8 cellular contexts compared by ENCODE assay signal in the genomic region with DNA sequence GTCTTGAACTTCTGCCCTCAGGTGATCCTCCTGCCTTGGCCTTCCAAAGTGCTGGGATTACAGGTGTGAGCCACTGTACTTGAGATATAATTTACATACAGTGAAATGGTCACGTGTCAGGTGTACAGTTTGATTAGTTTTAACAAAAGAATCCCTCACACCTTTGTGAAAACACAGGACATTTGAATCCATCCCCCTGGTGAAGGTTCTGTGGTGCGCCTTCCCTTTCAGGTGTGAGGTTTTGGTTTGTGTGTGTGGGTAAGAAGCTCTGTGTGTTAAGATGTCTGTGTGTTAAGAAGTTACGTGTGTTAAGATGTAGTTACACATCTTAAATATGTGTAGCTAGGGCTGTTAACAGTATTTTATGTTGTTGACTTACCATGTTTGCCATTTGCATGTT. TPM values are rescaled to one million over a fixed set of nuclear protein-coding genes. Genes with fewer than 3 reads are reported as not detected.
DNase-seq lines count a peak whose midpoint lies in the region; ATAC-seq and TF ChIP-seq lines count a peak whose summit lies in the region.

No MANE protein-coding gene starts in this region.

- POLR2A ChIA-PET in PC-9 (lab: Charles Lee; ENCODE audit: unreplicated experiment), result interaction anchor here (0.7 kb wide), 1 partner anchor 21 kb away, joined by 5 read pairs; no protein-coding TSS in a partner anchor

- peaks cover 82% of the 10 kb centered on the region for H3K4me1 ChIP-seq in DOHH2 (ENCODE audit: control insufficient read depth, low read length)
- peaks cover 37% of the 10 kb centered on the region for H3K4me1 ChIP-seq in PC-9 (replicated peaks; ENCODE audit: insufficient read depth)
- peaks cover 9% of the 10 kb centered on the region for H3K4me1 ChIP-seq in endodermal cell (ENCODE audit: control insufficient read depth, insufficient read depth, low read length)

- H3K9me3 Mint-ChIP-seq in endodermal cell, result no peaks in the 10 kb centered on the region
- H3K9me3 Mint-ChIP-seq in progenitor cell of endocrine pancreas (ENCODE audit: low read depth), result no peaks in the 10 kb centered on the region

- no TSS peak for BruUV-seq in PC-9 (replicated peaks; lab: Mats Ljungman, UMichigan)

- WGBS in endodermal cell (ENCODE audit: insufficient coverage in 1 of 2, insufficient read length in 1 of 2), 2 experiments, result 89 to 90% methylated on average over 2 to 3 of the region's 3 CpGs

- H3K4me3 ChIP-seq in DOHH2 (ENCODE audit: low read length), result peak overlapping the region; percentile 85
- H3K4me3 ChIP-seq in PC-9, result no peak overlapping the region
- H3K4me3 ChIP-seq in endodermal cell (ENCODE audit: low read length), result no peak overlapping the region
- no peak overlapping the region for H3K4me3 ChIP-seq in WERI-Rb-1 (ENCODE audit: low read depth, low read length)

- H3K4me3 Mint-ChIP-seq in endodermal cell (no peak overlapping the region), progenitor cell of endocrine pancreas (ENCODE audit: low read depth) (no peak overlapping the region)

- H4K20me1 ChIP-seq in DOHH2 (ENCODE audit: control insufficient read depth, insufficient read depth, low read depth, low read length) (peaks cover 14% of the 10 kb centered on the region), PC-9 (ENCODE audit: insufficient read depth) (no peaks in the 10 kb centered on the region)

- intact Hi-C loops in PC-9 (cut with micrococcal nuclease; ENCODE audit: unreplicated experiment), result loop anchor here (1.0 to 2.0 kb wide), 2 partner anchors 45 to 56 kb away; no protein-coding TSS in a partner anchor

- H3K27ac Mint-ChIP-seq in endodermal cell (peak overlapping the region; percentile 67), progenitor cell of endocrine pancreas (peak overlapping the region; percentile 57)

- H3K9me2 ChIP-seq in DOHH2 (replicated peaks; ENCODE audit: control insufficient read depth, low read length), result no peaks in the 10 kb centered on the region
- H3K9me2 ChIP-seq in PC-9 (ENCODE audit: insufficient read depth), result no peaks in the 10 kb centered on the region

- CTCF ChIA-PET in PC-9 (lab: Charles Lee), result interaction anchor here (1.4 kb wide), 1 partner anchor 56 kb away, joined by 3 read pairs; no protein-coding TSS in a partner anchor

- peak overlapping the region; percentile 98 for H3K4me2 ChIP-seq in DOHH2 (ENCODE audit: low read length)
- peak overlapping the region; percentile 53; the same call in 1 of the 2 replicates for H3K4me2 ChIP-seq in PC-9

- ATAC-seq in GM18909 (IDR thresholded peaks at IDR 0.05; ENCODE audit: poor library complexity, unreplicated experiment), result no peak

- H3K27ac ChIP-seq in DOHH2 (ENCODE audit: low read depth, low read length) (peak overlapping the region; percentile 91), PC-9 (peak overlapping the region; percentile 25; the same call in 1 of the 2 replicates), endodermal cell (ENCODE audit: low read depth, low read length) (no peak overlapping the region), WERI-Rb-1 (no peak overlapping the region)

- DNase-seq in PC-9 (no peak), endodermal cell (no peak), progenitor cell of endocrine pancreas (ENCODE audit: low spot score, unreplicated experiment) (no peak), NCI-H2029 (lab: John Stamatoyannopoulos, UW) (no peak), NCI-H2196 treated with DMSO at 0.1 percent for 48 hours (lab: John Stamatoyannopoulos, UW; ENCODE audit: unreplicated experiment) (no peak), WERI-Rb-1 (no peak)

- peaks cover 90% of the 10 kb centered on the region for H3K36me3 ChIP-seq in DOHH2 (ENCODE audit: control insufficient read depth, low read length)
- H3K36me3 ChIP-seq in PC-9 (ENCODE audit: low read depth), result peaks cover 19% of the 10 kb centered on the region; the same call in 1 of the 2 replicates
- H3K36me3 ChIP-seq in endodermal cell (ENCODE audit: control insufficient read depth, insufficient read depth, low read length), result peaks cover 47% of the 10 kb centered on the region
- peaks cover 60% of the 10 kb centered on the region for H3K36me3 ChIP-seq in WERI-Rb-1

- H3F3A ChIP-seq in DOHH2 (ENCODE audit: control insufficient read depth, insufficient read depth) (peaks cover 28% of the 10 kb centered on the region), PC-9 (ENCODE audit: insufficient read depth, low read depth) (peaks cover 15% of the 10 kb centered on the region; the same call in 1 of the 2 replicates)

- H3K9me3 ChIP-seq in DOHH2 (ENCODE audit: control insufficient read depth, insufficient read depth, low read length), result no peaks in the 10 kb centered on the region
- H3K9me3 ChIP-seq in PC-9 (ENCODE audit: insufficient read depth, low read depth), result no peaks in the 10 kb centered on the region
- no peaks in the 10 kb centered on the region for H3K9me3 ChIP-seq in endodermal cell (ENCODE audit: control insufficient read depth, low read length)
- no peaks in the 10 kb centered on the region for H3K9me3 ChIP-seq in WERI-Rb-1 (ENCODE audit: severe bottlenecking)

- H3K27me3 Mint-ChIP-seq in endodermal cell (ENCODE audit: insufficient read depth) (peaks cover 2% of the 10 kb centered on the region), progenitor cell of endocrine pancreas (no peaks in the 10 kb centered on the region)

- H3K27me3 ChIP-seq in DOHH2 (ENCODE audit: control insufficient read depth, low read length) (peaks cover 2% of the 10 kb centered on the region; the same call in 1 of the 2 replicates), PC-9 (ENCODE audit: insufficient read depth, low read depth) (no peaks in the 10 kb centered on the region), endodermal cell (ENCODE audit: control insufficient read depth, insufficient read depth, low read length, poor library complexity, severe bottlenecking) (no peaks in the 10 kb centered on the region), WERI-Rb-1 (ENCODE audit: insufficient read depth, low read depth, severe bottlenecking) (no peaks in the 10 kb centered on the region)

- no peak overlapping the region for H2AFZ ChIP-seq in PC-9

- H3K79me2 ChIP-seq in DOHH2 (ENCODE audit: control insufficient read depth, low read length) (peaks cover 86% of the 10 kb centered on the region), PC-9 (ENCODE audit: low read depth) (peaks cover 33% of the 10 kb centered on the region)

- no peak overlapping the region for H3K9ac ChIP-seq in endodermal cell (ENCODE audit: extremely low read depth, low read length, poor library complexity, severe bottlenecking)

- TF ChIP-seq CTCF in DOHH2 (IDR thresholded peaks at IDR 0.05; ENCODE audit: low read depth, low read length, poor library complexity, severe bottlenecking), result no peak
- TF ChIP-seq CTCF in PC-9 (conservative IDR thresholded peaks at IDR 0.05), result no peak
- TF ChIP-seq CTCF in endodermal cell (conservative IDR thresholded peaks at IDR 0.05), result no peak
- no peak for TF ChIP-seq CTCF in progenitor cell of endocrine pancreas (IDR thresholded peaks at IDR 0.05; ENCODE audit: unreplicated experiment)
- no peak for TF ChIP-seq CTCF in WERI-Rb-1 (IDR thresholded peaks at IDR 0.05; ENCODE audit: low read depth, low read length)

- H3K36me3 Mint-ChIP-seq in endodermal cell (ENCODE audit: low read depth) (peaks cover 49% of the 10 kb centered on the region), progenitor cell of endocrine pancreas (ENCODE audit: insufficient read depth) (peaks cover 3% of the 10 kb centered on the region)

- H3K4me1 Mint-ChIP-seq in endodermal cell (peaks cover 49% of the 10 kb centered on the region), progenitor cell of endocrine pancreas (ENCODE audit: low read depth) (peaks cover 46% of the 10 kb centered on the region)

RNA-seq across cellular contexts. Expression of gene SEC14L1, which starts 4.4 kb away (rescaled TPM):
- total RNA-seq in PC-9 (2021) (66.0 and 83.1 TPM in 2 replicates), endodermal cell (10 to 100 TPM; 77.0 to 87.4 TPM), progenitor cell of endocrine pancreas (90.8 and 98.3 TPM in 2 replicates)
- 104 TPM for polyA plus RNA-seq in endodermal cell (2013, experiment 1 of 2)
- 90.5 TPM for polyA plus RNA-seq in endodermal cell (2013, experiment 2 of 2)

Comparison
In these comparisons a context has a peak if more than half of its experiments do, and no peak if none do; other contexts are left out.
1. H3K27ac ChIP-seq: peak in DOHH2 (single experiment) and PC-9 (single experiment); none in endodermal cell (single experiment) and WERI-Rb-1 (single experiment).